In genomic region chr3:175266478-175266877, GRCh38 we compare ENCODE assay signal across 23 cellular contexts.
DNase-seq lines count a peak whose midpoint lies in the region; TF ChIP-seq lines count a peak whose summit lies in the region.
"Had no signal": no experiment of that assay in that cellular context is flagged by ENCODE, and none has a peak within 500 bp of the region (broad histone marks: within the 10 kb centered on the region; RNA-seq: fewer than 3 reads in every experiment).

No MANE protein-coding gene starts in this region.

- H3K4me1 ChIP-seq in mesenchymal stem cell (ENCODE audit: control insufficient read depth, insufficient read depth, low read depth, low read length), result no peaks in the 10 kb centered on the region
- H3K4me1 ChIP-seq: body of pancreas had no signal

- no peak overlapping the region for H2BK5ac ChIP-seq in mesenchymal stem cell (ENCODE audit: low read depth, low read length, poor library complexity, severe bottlenecking)

- no peaks in the 10 kb centered on the region for H3K79me1 ChIP-seq in mesenchymal stem cell (replicated peaks; ENCODE audit: low read length, poor library complexity, severe bottlenecking)

- no peak for TF ChIP-seq CTCF in choroid plexus epithelial cell (conservative IDR thresholded peaks at IDR 0.05; ENCODE audit: low read depth, low read length)

- H4K8ac ChIP-seq in mesenchymal stem cell (ENCODE audit: low read length), result no peak overlapping the region

- H3K4ac ChIP-seq in mesenchymal stem cell (ENCODE audit: low read depth in 1 of 2, low read length in 2 of 2), result no peak overlapping the region

- no peak overlapping the region for H3K14ac ChIP-seq in mesenchymal stem cell (ENCODE audit: low read length in 2 of 2)

- no peak overlapping the region for H2AK5ac ChIP-seq in mesenchymal stem cell (ENCODE audit: low read length, severe bottlenecking)

- H2BK120ac ChIP-seq in mesenchymal stem cell (ENCODE audit: low read depth, low read length), result no peak overlapping the region

- H2AFZ ChIP-seq in mesenchymal stem cell (ENCODE audit: low read depth, low read length), result no peak overlapping the region

- H3K23ac ChIP-seq in mesenchymal stem cell (ENCODE audit: low read length in 2 of 2), result no peak overlapping the region

- H3K9me3 ChIP-seq in mesenchymal stem cell (ENCODE audit: control insufficient read depth, low read length), result no peaks in the 10 kb centered on the region
- H3K9me3 ChIP-seq: BE2C, body of pancreas, MG63 had no signal

- H3K36me3 ChIP-seq in mesenchymal stem cell (ENCODE audit: control insufficient read depth in 1 of 2, insufficient read depth in 2 of 2, low read depth in 1 of 2, low read length in 2 of 2), result no peaks in the 10 kb centered on the region
- H3K36me3 ChIP-seq: BE2C, MG63 had no signal

- no peak overlapping the region for H4K91ac ChIP-seq in mesenchymal stem cell (ENCODE audit: low read length)

- no peak overlapping the region for H3K4me3 ChIP-seq in choroid plexus epithelial cell (ENCODE audit: low read depth, low read length)
- no peak overlapping the region for H3K4me3 ChIP-seq in mesenchymal stem cell (ENCODE audit: insufficient read depth in 1 of 2, low read depth in 1 of 2, low read length in 2 of 2)
- H3K4me3 ChIP-seq: body of pancreas, MG63 had no signal

- no CpG with 5 or more reads among the region's 1 CpG for WGBS in mesenchymal stem cell

- no peak overlapping the region for H3K9ac ChIP-seq in mesenchymal stem cell (ENCODE audit: low read length)

- H3K27me3 ChIP-seq in mesenchymal stem cell (ENCODE audit: control insufficient read depth in 1 of 2, insufficient read depth in 1 of 2, low read length in 2 of 2), result no peaks in the 10 kb centered on the region
- H3K27me3 ChIP-seq: BE2C, body of pancreas, MG63 had no signal

- DNase-seq in EH (ENCODE audit: low read depth) (peak; percentile 63), M059J (ENCODE audit: low read depth) (peak; percentile 29), choroid plexus epithelial cell (ENCODE audit: low read depth) (peak; percentile 60), mesenchymal stem cell (peak; percentile 41), SHP77 treated with DMSO at 0.1 percent for 48 hours (lab: John Stamatoyannopoulos, UW) (no peak), HT-29 (ENCODE audit: low spot score) (no peak), cerebellar cortex (ENCODE audit: low spot score) (no peak), OCI-M1 (lab: John Stamatoyannopoulos, UW) (no peak)
- DNase-seq: activated CD8-positive, alpha-beta T cell treated with anti-CD3 and anti-CD28 coated beads for 36 hours; activated naive CD4-positive, alpha-beta T cell treated with anti-CD3 and anti-CD28 coated beads, Interleukin-2, amount 10 ng/mL, durations not matched to agents 7 days and 5 days; activated T-cell treated with anti-CD3 and anti-CD28 coated beads, Interleukin-2, amount 50 U/mL, for 24 hours; BE2C; body of pancreas; dermis blood vessel endothelial cell; GF-D8; islet precursor cell; MG63; naive thymus-derived CD4-positive, alpha-beta T cell; NCI-H146; NCI-H345; stimulated activated CD4-positive, alpha-beta T cell treated with anti-CD3 and anti-CD28 coated beads, Interleukin-2, amount 100 ng/mL, for 48 hours; T-cell had no signal

- H2BK12ac ChIP-seq in mesenchymal stem cell (ENCODE audit: low read length in 2 of 2), result no peak overlapping the region

- H3K18ac ChIP-seq in mesenchymal stem cell (ENCODE audit: low read depth in 1 of 2, low read length in 2 of 2), result no peak overlapping the region

- H3K4me2 ChIP-seq in mesenchymal stem cell (ENCODE audit: low read length, poor library complexity, severe bottlenecking), result no peak overlapping the region

- H3K27ac ChIP-seq in mesenchymal stem cell (ENCODE audit: low read length, poor library complexity, severe bottlenecking), result no peak overlapping the region
- H3K27ac ChIP-seq: body of pancreas, VCaP had no signal

- H2BK15ac ChIP-seq in mesenchymal stem cell (ENCODE audit: low read depth, poor library complexity, severe bottlenecking), result no peak overlapping the region

Comparison
In these comparisons a context has a peak if more than half of its experiments do, and no peak if none do; other contexts are left out.
1. DNase-seq: peak in EH (single experiment), M059J (single experiment), choroid plexus epithelial cell (single experiment) and mesenchymal stem cell (single experiment); none in SHP77 treated with DMSO at 0.1 percent for 48 hours (single experiment), HT-29 (single experiment), cerebellar cortex (single experiment) and OCI-M1 (single experiment).